1 cellular context compared by ENCODE assay signal in genomic region chr5:142609142-142609541, GRCh38.
TF ChIP-seq lines count a peak whose summit lies in the region.

No MANE protein-coding gene starts in this region.

TF ChIP-seq in IMR-90, 13 proteins besides CTCF, POLR2A, EP300 and RAD21 (continued from another document):
- TF ChIP-seq ELK1 (IDR thresholded peaks at IDR 0.05; ENCODE audit: borderline replicate concordance, low read depth, low read length) (no peak), NFE2L2 (IDR thresholded peaks at IDR 0.05; ENCODE audit: low read depth, low read length) (no peak), SMC3 (IDR thresholded peaks at IDR 0.05; ENCODE audit: low read depth, low read length) (no peak), RCOR1 (IDR thresholded peaks at IDR 0.05; ENCODE audit: insufficient replicate concordance, low read length) (no peak), BHLHE40 (IDR thresholded peaks at IDR 0.05; ENCODE audit: low read depth, low read length) (no peak), MXI1 (IDR thresholded peaks at IDR 0.05; ENCODE audit: borderline replicate concordance, low read depth, low read length) (no peak), MAFK (IDR thresholded peaks at IDR 0.05; ENCODE audit: low read depth, low read length) (no peak), USF2 (IDR thresholded peaks at IDR 0.05; ENCODE audit: low read depth, low read length) (no peak), CHD1 (IDR thresholded peaks at IDR 0.05; ENCODE audit: low read depth, low read length) (no peak)
